8 cellular contexts compared by ENCODE assay signal in genomic region chr17:79065105-79065670, GRCh38. TPM values are rescaled to one million over a fixed set of nuclear protein-coding genes. Genes with fewer than 3 reads are reported as not detected.
DNase-seq lines count a peak whose midpoint lies in the region; ATAC-seq and TF ChIP-seq lines count a peak whose summit lies in the region.

No MANE protein-coding gene starts in this region.

- H3K27me3 Mint-ChIP-seq in progenitor cell of endocrine pancreas, result no peaks in the 10 kb centered on the region

- no peak for ATAC-seq in HG03196 (IDR thresholded peaks at IDR 0.05; ENCODE audit: unreplicated experiment)
- ATAC-seq in HG02852 (IDR thresholded peaks at IDR 0.05; ENCODE audit: unreplicated experiment), result no peak

- peak; percentile 42 for DNase-seq in GM12865 (ENCODE audit: low read depth)
- DNase-seq in NCI-H146 (lab: John Stamatoyannopoulos, UW), result peak; percentile 33
- DNase-seq in activated CD8-positive, alpha-beta memory T cell treated with anti-CD3 and anti-CD28 coated beads, Interleukin-2, amount 50 U/mL, for 4 hours, result peak; percentile 62
- peak; percentile 51 for DNase-seq in fibroblast of peridontal ligament (ENCODE audit: extremely low read depth)
- DNase-seq in progenitor cell of endocrine pancreas (ENCODE audit: low spot score, unreplicated experiment), result no peak
- DNase-seq in ecto neural progenitor cell (ENCODE audit: low spot score), result no peak

- no peaks in the 10 kb centered on the region for H3K9me3 Mint-ChIP-seq in progenitor cell of endocrine pancreas (ENCODE audit: low read depth)

- no peaks in the 10 kb centered on the region for H3K4me1 Mint-ChIP-seq in progenitor cell of endocrine pancreas (ENCODE audit: low read depth)

- H3K4me3 ChIP-seq in GM12865 (ENCODE audit: low read depth, low read length), result no peak overlapping the region

- H3K27ac Mint-ChIP-seq in progenitor cell of endocrine pancreas, result no peak overlapping the region

- H3K4me3 Mint-ChIP-seq in progenitor cell of endocrine pancreas (ENCODE audit: low read depth), result no peak overlapping the region

- no peaks in the 10 kb centered on the region for H3K36me3 Mint-ChIP-seq in progenitor cell of endocrine pancreas (ENCODE audit: insufficient read depth)

- TF ChIP-seq CTCF in GM12865 (IDR thresholded peaks at IDR 0.05; ENCODE audit: insufficient read depth, low read depth, low read length, missing control alignments) (peak; percentile 48), progenitor cell of endocrine pancreas (IDR thresholded peaks at IDR 0.05; ENCODE audit: unreplicated experiment) (peak; percentile 56)

RNA-seq across cellular contexts. Expression of gene ENGASE, which starts 9.4 kb away (rescaled TPM):
- total RNA-seq in progenitor cell of endocrine pancreas, result 50.9 and 52.4 TPM in 2 replicates

RNA-seq across cellular contexts. Expression of gene C1QTNF1, which starts 41.2 kb away (rescaled TPM):
- total RNA-seq in progenitor cell of endocrine pancreas, result 0.67 and 2.0 TPM in 2 replicates

RNA-seq across cellular contexts. Expression of gene CANT1, which starts 55.6 kb away (rescaled TPM):
- 59.0 and 66.3 TPM in 2 replicates for total RNA-seq in progenitor cell of endocrine pancreas

Comparison
In these comparisons a context has a peak if more than half of its experiments do, and no peak if none do; other contexts are left out.
1. DNase-seq: peak in GM12865 (single experiment), NCI-H146 (single experiment), activated CD8-positive, alpha-beta memory T cell treated with anti-CD3 and anti-CD28 coated beads, Interleukin-2, amount 50 U/mL, for 4 hours (single experiment) and fibroblast of peridontal ligament (single experiment); none in progenitor cell of endocrine pancreas (single experiment) and ecto neural progenitor cell (single experiment).